ENCODE assay signal across 1 cellular context in genomic region chr11:14499560-14500180, GRCh38.
TF ChIP-seq lines count a peak whose summit lies in the region.

Gene COPB1 (minus strand): TSS chr11:14499811. CDS start chr11:14498928, 883 bp downstream.

TF ChIP-seq in K562, 482 proteins besides CTCF, POLR2A, EP300 and RAD21 (continued from another document and continues in another):
- TF ChIP-seq ZNF639 (CRISPR knock-in tag; conservative IDR thresholded peaks at IDR 0.05 in 1 of 2, IDR thresholded peaks at IDR 0.05 in 1 of 2) (peak in 1 of 2 experiments; percentile 31; a peak in 1 of 4 replicates), SIN3A (IDR thresholded peaks at IDR 0.05; ENCODE audit: borderline replicate concordance in 2 of 2, control insufficient read depth in 1 of 2, low read depth in 2 of 2, low read length in 2 of 2) (peak; percentile 38 to 42; a peak in 2 of 4 replicates), ZBTB12 (CRISPR knock-in tag; IDR thresholded peaks at IDR 0.05) (peak; percentile 45; the same call in 1 of the 2 replicates), PTBP1 (IDR thresholded peaks at IDR 0.05; ENCODE audit: low read depth, low read length) (no peak), CREM (IDR thresholded peaks at IDR 0.05; ENCODE audit: low read depth) (peak; percentile 92), PHF20 (IDR thresholded peaks at IDR 0.05; ENCODE audit: partially characterized antibody) (peak; percentile 73), NFE2 (IDR thresholded peaks at IDR 0.05; ENCODE audit: low read depth) (no peak), NR2C1 (IDR thresholded peaks at IDR 0.05) (peak; percentile 6; the same call in 1 of the 2 replicates), NR2C1 (tag; IDR thresholded peaks at IDR 0.05) (0 out of 2 replicates have a peak, but pooled peaks have one; percentile 13), TAF9B (IDR thresholded peaks at IDR 0.05; ENCODE audit: partially characterized antibody) (peak; percentile 34), CBFA2T3 (IDR thresholded peaks at IDR 0.05) (no peak), POLR3A (IDR thresholded peaks at IDR 0.05; ENCODE audit: borderline replicate concordance, extremely low read depth, insufficient read depth, insufficient read length) (no peak), ATF4 (CRISPR knock-in tag; IDR thresholded peaks at IDR 0.05) (no peak), KDM4B (IDR thresholded peaks at IDR 0.05; ENCODE audit: borderline replicate concordance in 2 of 2, low read depth in 1 of 2) (no peak), ARID1B (IDR thresholded peaks at IDR 0.05) (no peak), SETDB1 (IDR thresholded peaks at IDR 0.05; ENCODE audit: low read length) (no peak), MYNN (IDR thresholded peaks at IDR 0.05) (no peak), MYNN (CRISPR knock-in tag; IDR thresholded peaks at IDR 0.05) (no peak), ZNF324 (CRISPR knock-in tag; IDR thresholded peaks at IDR 0.05) (no peak), PML (IDR thresholded peaks at IDR 0.05; ENCODE audit: low read length) (peak; percentile 22; the same call in 1 of the 2 replicates), ELK3 (CRISPR knock-in tag; IDR thresholded peaks at IDR 0.05) (no peak), ZNF253 (CRISPR knock-in tag; conservative IDR thresholded peaks at IDR 0.05) (no peak), KLF10 (CRISPR knock-in tag; IDR thresholded peaks at IDR 0.05) (no peak), HDAC1 (IDR thresholded peaks at IDR 0.05) (peak in 1 of 2 experiments; percentile 41; a peak in 1 of 4 replicates), HNRNPL (IDR thresholded peaks at IDR 0.05; ENCODE audit: low read depth, low read length) (no peak), CREB5 (CRISPR knock-in tag; IDR thresholded peaks at IDR 0.05) (no peak), SNIP1 (IDR thresholded peaks at IDR 0.05; ENCODE audit: low read depth) (no peak), ESRRB (CRISPR knock-in tag; IDR thresholded peaks at IDR 0.05; ENCODE audit: borderline replicate concordance) (no peak), EZH2 (IDR thresholded peaks at IDR 0.05; ENCODE audit: borderline replicate concordance, low read depth, low read length) (no peak), IRF9 (tag; IDR thresholded peaks at IDR 0.05) (no peak), ZBTB7A (IDR thresholded peaks at IDR 0.05; ENCODE audit: borderline replicate concordance, control insufficient read depth, low read depth, low read length) (peak; percentile 87), ATF1 (CRISPR knock-in tag; IDR thresholded peaks at IDR 0.05) (no peak), ATF1 (tag; IDR thresholded peaks at IDR 0.05) (peak; percentile 85), NUFIP1 (IDR thresholded peaks at IDR 0.05; ENCODE audit: partially characterized antibody) (no peak), CEBPZ (IDR thresholded peaks at IDR 0.05; ENCODE audit: borderline replicate concordance, low read depth, low read length) (no peak), SMAD1 (IDR thresholded peaks at IDR 0.05; ENCODE audit: low read depth, low read length, partially characterized antibody) (peak; percentile 38), ZNF551 (CRISPR knock-in tag; IDR thresholded peaks at IDR 0.05) (no peak), MAFF (IDR thresholded peaks at IDR 0.05; ENCODE audit: low read length) (no peak), ETS1 (conservative IDR thresholded peaks at IDR 0.05; ENCODE audit: control insufficient read depth, low read depth, low read length) (peak; percentile 44; the same call in 1 of the 2 replicates), SOX6 (IDR thresholded peaks at IDR 0.05) (peak; percentile 43; the same call in 1 of the 2 replicates), PHF21A (IDR thresholded peaks at IDR 0.05; ENCODE audit: borderline replicate concordance, low read depth) (no peak), ZNF518B (CRISPR knock-in tag; IDR thresholded peaks at IDR 0.05) (no peak), NFYB (IDR thresholded peaks at IDR 0.05; ENCODE audit: extremely low read depth, insufficient read length) (no peak), ATF6 (CRISPR knock-in tag; IDR thresholded peaks at IDR 0.05) (peak; percentile 67; the same call in 1 of the 2 replicates), ZBED1 (IDR thresholded peaks at IDR 0.05) (0 out of 2 replicates have a peak, but pooled peaks have one; percentile 41), ZNF263 (CRISPR knock-in tag; IDR thresholded peaks at IDR 0.05; ENCODE audit: borderline replicate concordance) (0 out of 2 replicates have a peak, but pooled peaks have one; percentile 48), TFAM (CRISPR knock-in tag; conservative IDR thresholded peaks at IDR 0.05) (no peak), RBM22 (IDR thresholded peaks at IDR 0.05; ENCODE audit: low read depth, low read length, poor library complexity, severe bottlenecking) (peak; percentile 89), STAT5B (CRISPR knock-in tag; IDR thresholded peaks at IDR 0.05) (no peak), ZNF41 (CRISPR knock-in tag; conservative IDR thresholded peaks at IDR 0.05) (no peak), SUPT5H (IDR thresholded peaks at IDR 0.05) (peak; percentile 95), RCOR1 (IDR thresholded peaks at IDR 0.05; ENCODE audit: borderline replicate concordance in 1 of 2, low read depth in 2 of 2, low read length in 2 of 2) (peak in 1 of 2 experiments; percentile 28; a peak in 1 of 4 replicates)
